10 cellular contexts compared by ENCODE assay signal in genomic region chr1:108645479-108646184, GRCh38. TPM values are rescaled to one million over a fixed set of nuclear protein-coding genes. Genes with fewer than 3 reads are reported as not detected.
DNase-seq lines count a peak whose midpoint lies in the region; ATAC-seq, FAIRE-seq and TF ChIP-seq lines count a peak whose summit lies in the region.
"Had no signal": no experiment of that assay in that cellular context is flagged by ENCODE, and none has a peak within 500 bp of the region (broad histone marks: within the 10 kb centered on the region; RNA-seq: fewer than 3 reads in every experiment).

No MANE protein-coding gene starts in this region.

- no peak for FAIRE-seq in urothelium cell line (lab: Jason Lieb, UNC)

- H3K9ac ChIP-seq in colonic mucosa (ENCODE audit: low read depth in 2 of 2, low read length in 2 of 2), result peak overlapping the region in 1 of 2 donors; percentile 74

- no peaks in the 10 kb centered on the region for H3K36me3 ChIP-seq in colonic mucosa
- H3K36me3 ChIP-seq in vagina, result no peaks in the 10 kb centered on the region

- H3K4me1 Mint-ChIP-seq in activated naive CD4-positive, alpha-beta T cell treated with anti-CD3 and anti-CD28 coated beads, Interleukin-2, amount 50 U/mL, for 24 hours, result peaks cover 61% of the 10 kb centered on the region
- H3K4me1 Mint-ChIP-seq in naive B cell, result peaks cover 14 to 35% (median 28%) of the 10 kb centered on the region in 3 donors

- peak overlapping the region; percentile 70 for H3K4me3 Mint-ChIP-seq in activated naive CD4-positive, alpha-beta T cell treated with anti-CD3 and anti-CD28 coated beads, Interleukin-2, amount 50 U/mL, for 24 hours
- H3K4me3 Mint-ChIP-seq in naive B cell, result peak overlapping the region in 1 of 8 donors; percentile 74

- no peak for TF ChIP-seq POLR2A in vagina (IDR thresholded peaks at IDR 0.05)

- no peak for TF ChIP-seq CTCF in colonic mucosa (IDR thresholded peaks at IDR 0.05)
- TF ChIP-seq CTCF in vagina (IDR thresholded peaks at IDR 0.05), result no peak

- H3K27ac ChIP-seq in colonic mucosa (peak overlapping the region; percentile 90), vagina (peak overlapping the region; percentile 66)

- no peaks in the 10 kb centered on the region for H3K27me3 ChIP-seq in colonic mucosa
- no peaks in the 10 kb centered on the region for H3K27me3 ChIP-seq in vagina

- no peaks in the 10 kb centered on the region for H3K9me3 Mint-ChIP-seq in activated naive CD4-positive, alpha-beta T cell treated with anti-CD3 and anti-CD28 coated beads, Interleukin-2, amount 50 U/mL, for 24 hours
- H3K9me3 Mint-ChIP-seq in naive B cell, result no peaks in the 10 kb centered on the region

- H3K9me3 ChIP-seq in colonic mucosa (no peaks in the 10 kb centered on the region), vagina (no peaks in the 10 kb centered on the region)

- peaks cover 13% of the 10 kb centered on the region for H3K36me3 Mint-ChIP-seq in activated naive CD4-positive, alpha-beta T cell treated with anti-CD3 and anti-CD28 coated beads, Interleukin-2, amount 50 U/mL, for 24 hours
- H3K36me3 Mint-ChIP-seq in naive B cell, result peaks cover 11 to 19% of the 10 kb centered on the region in 2 donors

- peak overlapping the region; percentile 93 for H3K27ac Mint-ChIP-seq in activated naive CD4-positive, alpha-beta T cell treated with anti-CD3 and anti-CD28 coated beads, Interleukin-2, amount 50 U/mL, for 24 hours
- peak overlapping the region in 5 of 6 donors; percentile 11 to 90 (median 50) for H3K27ac Mint-ChIP-seq in naive B cell

- ATAC-seq in naive B cell (ENCODE audit: low read depth in 2 of 2) (no peak), HG02798 (IDR thresholded peaks at IDR 0.05; ENCODE audit: poor library complexity, unreplicated experiment) (no peak)

- intact Hi-C loops in colonic mucosa (cut with DNase I) (no loop called here), vagina (cut with DNase I) (no loop called here)

- H3K4me1 ChIP-seq in colonic mucosa, result no peaks in the 10 kb centered on the region
- H3K4me1 ChIP-seq in vagina, result peaks cover 15% of the 10 kb centered on the region

- DNase-seq in activated naive CD4-positive, alpha-beta T cell treated with Interleukin-2 at 50 U/mL for 16 hours, result no peak
- DNase-seq in colonic mucosa (no peak), naive B cell (no peak), vagina (ENCODE audit: extremely low spot score in 2 of 2) (no peak), urothelium cell line (ENCODE audit: low spot score) (no peak), NCI-H2171 (lab: John Stamatoyannopoulos, UW) (no peak)
- DNase-seq: NCI-H2029 treated with DMSO at 0.1 percent for 48 hours had no signal

- no peak overlapping the region for H3K4me3 ChIP-seq in colonic mucosa
- no peak overlapping the region for H3K4me3 ChIP-seq in vagina
- H3K4me3 ChIP-seq: lung had no signal

- no peaks in the 10 kb centered on the region for H3K27me3 Mint-ChIP-seq in activated naive CD4-positive, alpha-beta T cell treated with anti-CD3 and anti-CD28 coated beads, Interleukin-2, amount 50 U/mL, for 24 hours
- H3K27me3 Mint-ChIP-seq in naive B cell, result no peaks in the 10 kb centered on the region

RNA-seq across cellular contexts. Expression of gene HENMT1, which starts 15.3 kb away (rescaled TPM):
- total RNA-seq in colonic mucosa (10 to 100 TPM in 1 of 2 donors, 1 to 10 TPM in 1; 3.7 to 10.1 TPM), vagina (0.98 TPM)
- polyA plus RNA-seq in naive B cell (ENCODE audit: low read depth in 6 of 6), result 10 to 100 TPM in 3 of 6 donors, 1 to 10 TPM in 3; 3.2 to 14.6 (median 9.1) TPM

RNA-seq across cellular contexts. Expression of gene PRPF38B, which starts 46.5 kb away (rescaled TPM):
- total RNA-seq in colonic mucosa (10 to 100 TPM; 31.7 to 32.4 TPM), vagina (27.0 TPM)
- polyA plus RNA-seq in naive B cell (ENCODE audit: low read depth in 6 of 6), result 10 to 100 TPM; 19.7 to 38.7 (median 21.1) TPM
